17 cellular contexts compared by ENCODE assay signal in the genomic region with DNA sequence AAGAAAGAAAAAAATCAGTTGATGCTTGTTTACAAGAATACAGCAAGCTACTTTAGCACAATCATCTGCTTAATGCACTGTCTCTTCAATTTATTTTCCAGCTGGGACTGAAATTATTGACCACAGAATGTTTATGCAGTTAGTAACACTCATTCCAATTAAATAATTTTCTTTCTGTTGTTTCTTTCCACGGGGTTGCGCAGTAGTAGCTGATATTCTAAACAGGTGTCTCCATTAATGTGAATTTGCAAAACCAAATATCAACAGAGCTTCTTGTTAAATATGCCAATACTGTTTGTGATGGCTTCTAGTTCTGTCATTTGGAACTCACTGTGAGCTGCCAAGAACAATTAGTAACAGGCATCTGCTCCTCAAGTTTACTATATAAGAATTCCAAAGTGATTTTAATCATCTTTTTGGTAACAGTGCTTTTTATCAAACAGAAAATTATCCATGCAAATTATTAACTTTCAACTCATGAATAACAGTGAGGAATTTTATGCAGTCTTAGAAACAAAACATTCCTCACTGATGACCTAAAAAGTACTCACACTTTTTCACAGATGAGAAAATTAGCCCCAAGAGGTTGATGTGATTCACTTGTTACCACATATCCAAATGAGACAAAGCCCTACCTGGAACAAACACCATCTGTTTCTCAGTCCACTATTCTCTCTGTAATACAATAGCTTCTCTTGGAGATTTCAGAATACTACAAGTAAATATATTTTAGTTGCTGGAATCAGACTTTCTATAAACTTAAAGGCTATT.
DNase-seq lines count a peak whose midpoint lies in the region; ATAC-seq and TF ChIP-seq lines count a peak whose summit lies in the region.
"Had no signal": no experiment of that assay in that cellular context is flagged by ENCODE, and none has a peak within 500 bp of the region (broad histone marks: within the 10 kb centered on the region; RNA-seq: fewer than 3 reads in every experiment).

No MANE protein-coding gene starts in this region.

- no peak overlapping the region for H3K9ac ChIP-seq in mammary epithelial cell (ENCODE audit: insufficient read depth, low read length)
- no peak overlapping the region for H3K9ac ChIP-seq in endodermal cell (ENCODE audit: extremely low read depth, low read length, poor library complexity, severe bottlenecking)
- H3K9ac ChIP-seq: parathyroid adenoma had no signal

- H3K9me3 ChIP-seq in mammary epithelial cell (replicated peaks; ENCODE audit: insufficient read depth, low read length), result no peaks in the 10 kb centered on the region
- no peaks in the 10 kb centered on the region for H3K9me3 ChIP-seq in sigmoid colon
- peaks cover 7% of the 10 kb centered on the region for H3K9me3 ChIP-seq in endodermal cell (ENCODE audit: control insufficient read depth, low read length)
- H3K9me3 ChIP-seq: esophagus squamous epithelium, suprapubic skin had no signal

- H3K4me3 ChIP-seq in AG10803 (ENCODE audit: low read length) (no peak overlapping the region), mammary epithelial cell (replicated peaks in 1 of 3; ENCODE audit: insufficient read depth in 1 of 3, low read depth in 2 of 3, low read length in 3 of 3) (no peak overlapping the region), sigmoid colon (no peak overlapping the region), endodermal cell (ENCODE audit: low read length) (no peak overlapping the region)
- H3K4me3 ChIP-seq: esophagus squamous epithelium, suprapubic skin had no signal

- no peak overlapping the region for H3K4me2 ChIP-seq in mammary epithelial cell (ENCODE audit: insufficient read depth, low read depth, low read length)

- no peak overlapping the region for H3K27ac Mint-ChIP-seq in endodermal cell
- H3K27ac Mint-ChIP-seq in stimulated activated memory B cell treated with anti-CD40 and anti-IgM and Interleukin-4, amounts not matched to agents 10 μg/mL and 1 μg/mL and 100 μg/mL, for 72 hours, result no peak overlapping the region
- H3K27ac Mint-ChIP-seq: activated naive CD4-positive, alpha-beta T cell treated with anti-CD3 and anti-CD28 coated beads, Interleukin-2, amount 50 U/mL, for 72 hours; mesothelial cell of epicardium had no signal

- in situ Hi-C loops in mammary epithelial cell (cut with MboI; ENCODE audit: low sequenced_read_pairs in 2 of 2), result no loop called here

- H3K27me3 ChIP-seq in mammary epithelial cell (ENCODE audit: insufficient read depth, low read length) (no peaks in the 10 kb centered on the region), sigmoid colon (no peaks in the 10 kb centered on the region), endodermal cell (ENCODE audit: control insufficient read depth, insufficient read depth, low read length, poor library complexity, severe bottlenecking) (no peaks in the 10 kb centered on the region)
- H3K27me3 ChIP-seq: esophagus squamous epithelium, suprapubic skin had no signal

- TF ChIP-seq EP300 in sigmoid colon (IDR thresholded peaks at IDR 0.05), result no peak

- TF ChIP-seq CTCF in AG10803 (conservative IDR thresholded peaks at IDR 0.05; ENCODE audit: low read length) (no peak), mammary epithelial cell (conservative IDR thresholded peaks at IDR 0.05 in 1 of 2, IDR thresholded peaks at IDR 0.05 in 1 of 2; ENCODE audit: extremely low read depth in 1 of 2, insufficient read depth in 1 of 2, low read depth in 1 of 2, low read length in 2 of 2) (no peak), sigmoid colon (IDR thresholded peaks at IDR 0.05) (no peak), endodermal cell (conservative IDR thresholded peaks at IDR 0.05) (no peak)

- H3K79me2 ChIP-seq in mammary epithelial cell (ENCODE audit: insufficient read depth, low read length), result no peaks in the 10 kb centered on the region
- H3K79me2 ChIP-seq: parathyroid adenoma had no signal

- DNase-seq in AG10803 (ENCODE audit: low read depth), result peak; percentile 76
- peak; percentile 7 for DNase-seq in HT1080 (ENCODE audit: low read depth)
- DNase-seq in mammary epithelial cell, result peak; percentile 79
- DNase-seq in kidney glomerular epithelial cell (lab: John Stamatoyannopoulos, UW), result peak; percentile 97
- no peak for DNase-seq in sigmoid colon
- DNase-seq in DMS53 treated with DMSO at 0.1 percent for 48 hours (lab: John Stamatoyannopoulos, UW; ENCODE audit: unreplicated experiment), result no peak
- no peak for DNase-seq in endodermal cell
- DNase-seq: esophagus squamous epithelium, NCI-H1092, NCI-H446 treated with DMSO at 0.1 percent for 48 hours, OCI-M1, T-helper 1 cell had no signal

- no peaks in the 10 kb centered on the region for H4K20me1 ChIP-seq in mammary epithelial cell (ENCODE audit: insufficient read depth, low read length)

- peaks cover 11% of the 10 kb centered on the region for H3K36me3 Mint-ChIP-seq in endodermal cell (ENCODE audit: low read depth)
- H3K36me3 Mint-ChIP-seq in stimulated activated memory B cell treated with anti-CD40 and anti-IgM and Interleukin-4, amounts not matched to agents 10 μg/mL and 1 μg/mL and 100 μg/mL, for 72 hours, result no peaks in the 10 kb centered on the region
- H3K36me3 Mint-ChIP-seq: activated naive CD4-positive, alpha-beta T cell treated with anti-CD3 and anti-CD28 coated beads, Interleukin-2, amount 50 U/mL, for 72 hours; mesothelial cell of epicardium had no signal

- CTCF ChIA-PET in mammary epithelial cell (lab: Charles Lee; ENCODE audit: low non-redundant PET), result interaction anchor here (0.6 kb wide), 1 partner anchor 208 kb away, joined by 3 read pairs; no protein-coding TSS in a partner anchor

- TF ChIP-seq POLR2A in sigmoid colon (IDR thresholded peaks at IDR 0.05), result no peak

- H3K27ac ChIP-seq in mammary epithelial cell (ENCODE audit: insufficient read depth, low read depth, low read length), result peak overlapping the region; percentile 20
- no peak overlapping the region for H3K27ac ChIP-seq in sigmoid colon
- H3K27ac ChIP-seq in endodermal cell (ENCODE audit: low read depth, low read length), result no peak overlapping the region
- H3K27ac ChIP-seq: esophagus squamous epithelium, parathyroid adenoma, suprapubic skin had no signal

- H2AFZ ChIP-seq in mammary epithelial cell (ENCODE audit: low read depth, low read length), result no peak overlapping the region
- H2AFZ ChIP-seq: parathyroid adenoma had no signal

- no peak overlapping the region for H3K4me3 Mint-ChIP-seq in endodermal cell
- no peak overlapping the region for H3K4me3 Mint-ChIP-seq in stimulated activated memory B cell treated with anti-CD40 and anti-IgM and Interleukin-4, amounts not matched to agents 10 μg/mL and 1 μg/mL and 100 μg/mL, for 72 hours
- H3K4me3 Mint-ChIP-seq: mesothelial cell of epicardium had no signal

- BruUV-seq in mammary epithelial cell (replicated peaks; lab: Mats Ljungman, UMichigan), result TSS peak; percentile 98

- H3K9me3 Mint-ChIP-seq in endodermal cell, result peaks cover 6% of the 10 kb centered on the region
- H3K9me3 Mint-ChIP-seq in stimulated activated memory B cell treated with anti-CD40 and anti-IgM and Interleukin-4, amounts not matched to agents 10 μg/mL and 1 μg/mL and 100 μg/mL, for 72 hours, result peaks cover 4% of the 10 kb centered on the region

- no peak for ATAC-seq in stimulated activated memory B cell treated with anti-CD40 and anti-IgM and Interleukin-4, amounts not matched to agents 10 μg/mL and 1 μg/mL and 100 μg/mL, for 72 hours
- ATAC-seq: activated naive CD4-positive, alpha-beta T cell treated with anti-CD3 and anti-CD28 coated beads, Interleukin-2, amount 50 U/mL, for 72 hours had no signal

- dilution Hi-C loops in mammary epithelial cell (cut with HindIII; ENCODE audit: low sequenced_read_pairs), result no loop called here

- WGBS in mammary epithelial cell (ENCODE audit: low coverage, missing lambda C conversion rate), result 53% methylated on average over 2 of the region's 2 CpGs
- WGBS in sigmoid colon, 2 donors, result 80 to 93% methylated on average over 2 of the region's 2 CpGs
- WGBS in endodermal cell (ENCODE audit: insufficient coverage in 1 of 2, insufficient read length in 1 of 2), 2 experiments, result 86% methylated on average over 2 of the region's 2 CpGs; no CpG with 5 or more reads in 1 of the 2 experiments

- no peaks in the 10 kb centered on the region for H3K27me3 Mint-ChIP-seq in endodermal cell (ENCODE audit: insufficient read depth)
- H3K27me3 Mint-ChIP-seq in stimulated activated memory B cell treated with anti-CD40 and anti-IgM and Interleukin-4, amounts not matched to agents 10 μg/mL and 1 μg/mL and 100 μg/mL, for 72 hours, result no peaks in the 10 kb centered on the region

- peaks cover 14% of the 10 kb centered on the region for H3K4me1 Mint-ChIP-seq in endodermal cell
- H3K4me1 Mint-ChIP-seq in stimulated activated memory B cell treated with anti-CD40 and anti-IgM and Interleukin-4, amounts not matched to agents 10 μg/mL and 1 μg/mL and 100 μg/mL, for 72 hours, result no peaks in the 10 kb centered on the region
- H3K4me1 Mint-ChIP-seq: mesothelial cell of epicardium had no signal

- intact Hi-C loops in mammary epithelial cell (cut with micrococcal nuclease) (no loop called here), sigmoid colon (cut with DNase I) (no loop called here)

- peaks cover 14% of the 10 kb centered on the region for H3K4me1 ChIP-seq in mammary epithelial cell (ENCODE audit: insufficient read depth, low read length)
- no peaks in the 10 kb centered on the region for H3K4me1 ChIP-seq in sigmoid colon
- H3K4me1 ChIP-seq in endodermal cell (ENCODE audit: control insufficient read depth, insufficient read depth, low read length), result peaks cover 4% of the 10 kb centered on the region
- H3K4me1 ChIP-seq: esophagus squamous epithelium, parathyroid adenoma, suprapubic skin had no signal

- no peaks in the 10 kb centered on the region for H3K36me3 ChIP-seq in mammary epithelial cell (ENCODE audit: insufficient read depth, low read length)
- H3K36me3 ChIP-seq in sigmoid colon, result no peaks in the 10 kb centered on the region
- peaks cover 13% of the 10 kb centered on the region for H3K36me3 ChIP-seq in endodermal cell (ENCODE audit: control insufficient read depth, insufficient read depth, low read length)
- H3K36me3 ChIP-seq: esophagus squamous epithelium, suprapubic skin had no signal

Comparison
In these comparisons a context has a peak if more than half of its experiments do, and no peak if none do; other contexts are left out.
1. DNase-seq: peak in AG10803 (single experiment), HT1080 (single experiment), mammary epithelial cell (single experiment) and kidney glomerular epithelial cell (single experiment); none in sigmoid colon (single experiment), DMS53 treated with DMSO at 0.1 percent for 48 hours (single experiment) and endodermal cell (single experiment).